24 cellular contexts compared by ENCODE assay signal in genomic region chr12:93453633-93454032, GRCh38. TPM values are rescaled to one million over a fixed set of nuclear protein-coding genes. Genes with fewer than 3 reads are reported as not detected.
DNase-seq lines count a peak whose midpoint lies in the region; ATAC-seq, FAIRE-seq and TF ChIP-seq lines count a peak whose summit lies in the region.
"Had no signal": no experiment of that assay in that cellular context is flagged by ENCODE, and none has a peak within 500 bp of the region (broad histone marks: within the 10 kb centered on the region; RNA-seq: fewer than 3 reads in every experiment).

No MANE protein-coding gene starts in this region.

- H3K4me1 ChIP-seq in K562 (replicated peaks in 1 of 2; ENCODE audit: control insufficient read depth in 2 of 2, insufficient read depth in 2 of 2, low read length in 2 of 2) (no peaks in the 10 kb centered on the region), adrenal gland (replicated peaks in 1 of 2) (no peaks in the 10 kb centered on the region)

- H3K4me3 Mint-ChIP-seq in HFFc6: peak overlapping the region; percentile 56; the same call in 1 of the 2 replicates
- H3K4me3 Mint-ChIP-seq: activated CD4-positive, alpha-beta T cell treated with anti-CD3 and anti-CD28 coated beads, Interleukin-2, amount 10 ng/mL, durations not matched to agents 7 days and 5 days; CD4-positive, alpha-beta memory T cell; IgD-negative memory B cell; natural killer cell treated with Interleukin-12 subunit alpha and Interleukin-12 subunit beta and Interleukin-15 and Interleukin-18, amount 100 ng/mL, for 72 hours; stimulated activated naive B cell treated with anti-CD40 and anti-IgM and Interleukin-4, amounts not matched to agents 10 μg/mL and 1 μg/mL and 100 μg/mL, for 72 hours had no signal

- no peaks in the 10 kb centered on the region for H4K20me1 ChIP-seq in K562 (replicated peaks; ENCODE audit: control insufficient read depth, insufficient read depth, low read length)

- in situ Hi-C loops in K562 (cut with MboI): no loop called here

- intact Hi-C loops in K562 (cut with micrococcal nuclease): no loop called here
- intact Hi-C loops in adrenal gland (cut with DNase I): no loop called here

- no peaks in the 10 kb centered on the region for H3K27me3 ChIP-seq in K562 (ENCODE audit: control insufficient read depth in 2 of 2, insufficient read depth in 2 of 2, low read length in 2 of 2)
- H3K27me3 ChIP-seq in kidney epithelial cell (ENCODE audit: control insufficient read depth, insufficient read depth, low read length): no peaks in the 10 kb centered on the region
- no peaks in the 10 kb centered on the region for H3K27me3 ChIP-seq in adrenal gland

- TF ChIP-seq CTCF in AG09309 (IDR thresholded peaks at IDR 0.05; ENCODE audit: control insufficient read depth, insufficient read depth, low read depth, low read length, missing control alignments): no peak
- no peak for TF ChIP-seq CTCF in HFFc6 (IDR thresholded peaks at IDR 0.05)
- no peak for TF ChIP-seq CTCF in K562 (IDR thresholded peaks at IDR 0.05 in 2 of 3, conservative IDR thresholded peaks at IDR 0.05 in 1 of 3; ENCODE audit: insufficient read depth in 2 of 3, low read depth in 1 of 3, low read length in 3 of 3)
- no peak for TF ChIP-seq CTCF in kidney epithelial cell (IDR thresholded peaks at IDR 0.05; ENCODE audit: insufficient read depth, low read length, poor library complexity, severe bottlenecking)
- TF ChIP-seq CTCF in adrenal gland (IDR thresholded peaks at IDR 0.05): no peak

- H3K36me3 Mint-ChIP-seq in HFFc6 (ENCODE audit: low read depth): no peaks in the 10 kb centered on the region
- H3K36me3 Mint-ChIP-seq: CD4-positive, alpha-beta memory T cell; natural killer cell treated with Interleukin-12 subunit alpha and Interleukin-12 subunit beta and Interleukin-15 and Interleukin-18, amount 100 ng/mL, for 72 hours; stimulated activated naive B cell treated with anti-CD40 and anti-IgM and Interleukin-4, amounts not matched to agents 10 μg/mL and 1 μg/mL and 100 μg/mL, for 72 hours had no signal

- H3K9me1 ChIP-seq in K562 (ENCODE audit: control insufficient read depth, insufficient read depth, low read length): no peaks in the 10 kb centered on the region

- POLR2A ChIA-PET in K562 (lab: Yijun Ruan, JAX): no interaction called here

- no peak for TF ChIP-seq EP300 in K562 (IDR thresholded peaks at IDR 0.05; ENCODE audit: low read length)

- CTCF ChIA-PET in K562 (lab: Yijun Ruan, JAX; ENCODE audit: low intra/inter-chr PET ratio): no interaction called here

- ATAC-seq in K562 (peak; percentile 38; the same call in 1 of the 3 replicates), GM21526 (IDR thresholded peaks at IDR 0.05; ENCODE audit: low FRiP score, unreplicated experiment) (no peak)
- ATAC-seq: esophagus mucosa; left lobe of liver; natural killer cell treated with Interleukin-12 subunit alpha and Interleukin-12 subunit beta and Interleukin-15 and Interleukin-18, amount 100 ng/mL, for 72 hours; PC-3; stimulated activated naive B cell treated with anti-CD40 and anti-IgM and Interleukin-4, amounts not matched to agents 10 μg/mL and 1 μg/mL and 100 μg/mL, for 72 hours had no signal

- no peak overlapping the region for H3K4me2 ChIP-seq in K562 (ENCODE audit: insufficient read depth, low read length)

- H3K9me3 Mint-ChIP-seq in HFFc6: no peaks in the 10 kb centered on the region; the same call in 1 of the 2 replicates
- H3K9me3 Mint-ChIP-seq: IgD-negative memory B cell; natural killer cell treated with Interleukin-12 subunit alpha and Interleukin-12 subunit beta and Interleukin-15 and Interleukin-18, amount 100 ng/mL, for 72 hours; stimulated activated naive B cell treated with anti-CD40 and anti-IgM and Interleukin-4, amounts not matched to agents 10 μg/mL and 1 μg/mL and 100 μg/mL, for 72 hours had no signal

- H3K36me3 ChIP-seq in K562 (ENCODE audit: control insufficient read depth, insufficient read depth, low read length) (no peaks in the 10 kb centered on the region), kidney epithelial cell (ENCODE audit: control insufficient read depth, insufficient read depth, low read length) (no peaks in the 10 kb centered on the region), adrenal gland (replicated peaks in 1 of 2) (no peaks in the 10 kb centered on the region)
- H3K36me3 ChIP-seq: thoracic aorta had no signal

- H3K4me3 ChIP-seq in AG09309 (ENCODE audit: control insufficient read depth, low read depth, low read length) (no peak overlapping the region), K562 (no peak overlapping the region), kidney epithelial cell (ENCODE audit: low read depth, low read length) (no peak overlapping the region), adrenal gland (no peak overlapping the region)
- H3K4me3 ChIP-seq: thoracic aorta had no signal

- no peak for FAIRE-seq in K562 (lab: Jason Lieb, UNC)

- peak overlapping the region; percentile 42; the same call in 1 of the 2 replicates for H2AFZ ChIP-seq in K562 (ENCODE audit: low read depth, low read length)

- H3K27ac Mint-ChIP-seq in HFFc6: peak overlapping the region; percentile 70
- H3K27ac Mint-ChIP-seq: activated CD4-positive, alpha-beta T cell treated with anti-CD3 and anti-CD28 coated beads, Interleukin-2, amount 10 ng/mL, durations not matched to agents 7 days and 5 days; IgD-negative memory B cell; natural killer cell treated with Interleukin-12 subunit alpha and Interleukin-12 subunit beta and Interleukin-15 and Interleukin-18, amount 100 ng/mL, for 72 hours; stimulated activated naive B cell treated with anti-CD40 and anti-IgM and Interleukin-4, amounts not matched to agents 10 μg/mL and 1 μg/mL and 100 μg/mL, for 72 hours had no signal

- H3K9me3 ChIP-seq in K562 (replicated peaks; ENCODE audit: control insufficient read depth, insufficient read depth, low read depth, low read length) (no peaks in the 10 kb centered on the region), adrenal gland (replicated peaks in 1 of 3) (no peaks in the 10 kb centered on the region)
- H3K9me3 ChIP-seq: thoracic aorta had no signal

- H3K27ac ChIP-seq in K562 (ENCODE audit: extremely low read depth, low read depth, low read length) (no peak overlapping the region), adrenal gland (no peak overlapping the region)
- H3K27ac ChIP-seq: thoracic aorta had no signal

- H3K27me3 Mint-ChIP-seq in HFFc6 (ENCODE audit: insufficient read depth): peaks cover 1% of the 10 kb centered on the region; the same call in 1 of the 2 replicates
- H3K27me3 Mint-ChIP-seq: IgD-negative memory B cell; stimulated activated naive B cell treated with anti-CD40 and anti-IgM and Interleukin-4, amounts not matched to agents 10 μg/mL and 1 μg/mL and 100 μg/mL, for 72 hours had no signal

- H3K4me1 Mint-ChIP-seq in HFFc6 (ENCODE audit: low read depth): peaks cover 14% of the 10 kb centered on the region

- TF ChIP-seq POLR2A in K562 (conservative IDR thresholded peaks at IDR 0.05) (no peak), adrenal gland (IDR thresholded peaks at IDR 0.05) (no peak)

- no TSS peak for BruUV-seq in K562 (replicated peaks; lab: Mats Ljungman, UMichigan)

- no peaks in the 10 kb centered on the region for H3K79me2 ChIP-seq in K562 (ENCODE audit: control insufficient read depth, insufficient read depth, low read length)

- TF ChIP-seq RAD21 in K562 (CRISPR knock-in tag; conservative IDR thresholded peaks at IDR 0.05 in 1 of 2, IDR thresholded peaks at IDR 0.05 in 1 of 2): no peak

- WGBS in K562 (ENCODE audit: insufficient coverage, low coverage, missing lambda C conversion rate): 50% methylated on average over 5 of the region's 5 CpGs
- 84 to 91% (median 87%) methylated on average over 5 of the region's 5 CpGs for WGBS in adrenal gland, 4 donors

- peak; percentile 20 for DNase-seq in AG09309 (ENCODE audit: low read depth)
- peak; percentile 50 for DNase-seq in HFFc6
- DNase-seq in K562 (ENCODE audit: extremely low read depth in 1 of 4, low spot score in 3 of 4): no peak
- DNase-seq in kidney epithelial cell (ENCODE audit: low read depth): peak; percentile 71
- DNase-seq in NCI-H2107 (lab: John Stamatoyannopoulos, UW): no peak
- no peak for DNase-seq in DMS79 (lab: John Stamatoyannopoulos, UW)
- no peak for DNase-seq in adrenal gland
- DNase-seq: activated CD4-positive, alpha-beta T cell treated with anti-CD3 and anti-CD28 coated beads, Interleukin-2, amount 10 ng/mL, durations not matched to agents 7 days and 5 days; activated CD8-positive, alpha-beta memory T cell treated with anti-CD3 and anti-CD28 coated beads, Interleukin-2, amount 50 U/mL, for 48 hours; activated gamma-delta T cell; amygdala; CD4-positive, alpha-beta memory T cell; effector CD4-positive, alpha-beta T cell; midbrain; NCI-H187; PC-3; stimulated activated CD4-positive, alpha-beta T cell treated with anti-CD3 and anti-CD28 coated beads, Interleukin-1b, Interleukin-23, amount 100 ng/mL, for 48 hours; stimulated activated naive B cell treated with anti-CD40 and anti-IgM and Interleukin-4, amounts not matched to agents 10 μg/mL and 1 μg/mL and 100 μg/mL, for 72 hours had no signal

- H3K9ac ChIP-seq in K562 (ENCODE audit: insufficient read depth in 1 of 2, low read depth in 2 of 2, low read length in 2 of 2): 0 out of 4 replicates have a peak overlapping the region, but pooled peaks of 1 of the 2 experiments have one; percentile 29

RNA-seq across cellular contexts. Expression of gene UBE2N, which starts 11.9 kb away (rescaled TPM):
- 100 to 1,000 TPM; 143 to 168 (median 157) TPM for total RNA-seq in HFFc6 (2021; fragmentation: NEBNext Ultra II Directional; extraction: Animal tissue kit (Norgen Biotek cat#: 25700))
- 19.7 and 39.0 TPM in 2 replicates for total RNA-seq in K562 (2011; cell fraction: chromatin; rRNA removed; ENCODE audit: low replicate concordance)
- total RNA-seq in K562 (2011; cell fraction: nucleolus; rRNA removed): 10.3 and 11.1 TPM in 2 replicates
- 22.5 and 40.5 TPM in 2 replicates for total RNA-seq in K562 (2011; cell fraction: nucleoplasm; rRNA removed)
- total RNA-seq in K562 (2014; rRNA removed) (189 and 218 TPM in 2 replicates), K562 (2014; rRNA removed; fragmentation: Illumina TruSeq; extraction: Trizol) (224 and 228 TPM in 2 replicates), K562 (2015; rRNA removed; fragmentation: Illumina TruSeq; extraction: Trizol) (230 and 260 TPM in 2 replicates), K562 (2021) (207 and 219 TPM in 2 replicates), kidney epithelial cell (59.6 and 68.7 TPM in 2 replicates), adrenal gland (100 to 1,000 TPM in 1 of 8 donors, 10 to 100 TPM in 7; 22.1 to 103 (median 68.5) TPM)
- polyA plus RNA-seq in K562 (2011; rRNA removed) (286 and 326 TPM in 2 replicates), K562 (2014; fragmentation: Illumina TruSeq; extraction: Trizol) (252 and 303 TPM in 2 replicates), K562 (2014; fragmentation: Nextera tagmentation; extraction: Ambion mirVana) (100 to 1,000 TPM; 727 to 826 TPM), K562 (2014; rRNA removed) (222 and 407 TPM in 2 replicates), adrenal gland (100 to 1,000 TPM in 1 of 3 donors, 10 to 100 TPM in 2; 36.4 to 186 (median 53.1) TPM)
- polyA plus RNA-seq in K562 (2011; cell fraction: cytosol; rRNA removed): 118 and 141 TPM in 2 replicates
- 72.6 and 99.0 TPM in 2 replicates for polyA plus RNA-seq in K562 (2011; cell fraction: nucleus; rRNA removed)
- 124 and 338 TPM in 2 replicates for polyA plus RNA-seq in K562 (2012)
- polyA minus RNA-seq in K562 (2011; rRNA and poly(A)+ RNA removed): 197 and 210 TPM in 2 replicates
- polyA minus RNA-seq in K562 (2011; cell fraction: cytosol; rRNA and poly(A)+ RNA removed): 90.7 and 93.3 TPM in 2 replicates
- polyA minus RNA-seq in K562 (2011; cell fraction: nucleus; rRNA and poly(A)+ RNA removed): 8.3 and 15.4 TPM in 2 replicates

RNA-seq across cellular contexts. Expression of gene MRPL42, which starts 13.7 kb away (rescaled TPM):
- total RNA-seq in HFFc6 (2021; fragmentation: NEBNext Ultra II Directional; extraction: Animal tissue kit (Norgen Biotek cat#: 25700)): 10 to 100 TPM; 66.5 to 77.6 (median 73.9) TPM
- 54.6 and 119 TPM in 2 replicates for total RNA-seq in K562 (2011; cell fraction: chromatin; rRNA removed; ENCODE audit: low replicate concordance)
- 45.7 and 45.9 TPM in 2 replicates for total RNA-seq in K562 (2011; cell fraction: nucleolus; rRNA removed)
- 59.8 and 74.6 TPM in 2 replicates for total RNA-seq in K562 (2011; cell fraction: nucleoplasm; rRNA removed)
- total RNA-seq in K562 (2014; rRNA removed) (104 TPM in 2 replicates), K562 (2014; rRNA removed; fragmentation: Illumina TruSeq; extraction: Trizol) (230 and 267 TPM in 2 replicates), K562 (2015; rRNA removed; fragmentation: Illumina TruSeq; extraction: Trizol) (137 and 158 TPM in 2 replicates), K562 (2021) (153 and 163 TPM in 2 replicates), kidney epithelial cell (74.3 and 95.1 TPM in 2 replicates), adrenal gland (100 to 1,000 TPM in 2 of 8 donors, 10 to 100 TPM in 6; 44.4 to 113 (median 81.9) TPM)
- polyA plus RNA-seq in K562 (2011; rRNA removed) (221 and 303 TPM in 2 replicates), K562 (2014; fragmentation: Illumina TruSeq; extraction: Trizol) (217 and 218 TPM in 2 replicates), K562 (2014; fragmentation: Nextera tagmentation; extraction: Ambion mirVana) (100 to 1,000 TPM; 696 to 806 TPM), K562 (2014; rRNA removed) (174 and 183 TPM in 2 replicates), adrenal gland (100 to 1,000 TPM in 1 of 3 donors, 10 to 100 TPM in 2; 21.9 to 106 (median 29.0) TPM)
- polyA plus RNA-seq in K562 (2011; cell fraction: cytosol; rRNA removed): 49.8 and 118 TPM in 2 replicates
- polyA plus RNA-seq in K562 (2011; cell fraction: nucleus; rRNA removed): 28.7 and 48.0 TPM in 2 replicates
- 87.5 and 143 TPM in 2 replicates for polyA plus RNA-seq in K562 (2012)
- polyA minus RNA-seq in K562 (2011; rRNA and poly(A)+ RNA removed): 236 and 245 TPM in 2 replicates
- polyA minus RNA-seq in K562 (2011; cell fraction: cytosol; rRNA and poly(A)+ RNA removed): 38.3 and 40.2 TPM in 2 replicates
- polyA minus RNA-seq in K562 (2011; cell fraction: nucleus; rRNA and poly(A)+ RNA removed): 18.6 and 50.8 TPM in 2 replicates

Comparison
In these comparisons a context has a peak if more than half of its experiments do, and no peak if none do; other contexts are left out.
1. DNase-seq: peak in AG09309 (single experiment), HFFc6 (single experiment) and kidney epithelial cell (single experiment); none in K562 (0 of 4), NCI-H2107 (single experiment), DMS79 (single experiment) and adrenal gland (0 of 7).